11 cellular contexts compared by ENCODE assay signal in genomic region chr6:90187437-90188049, GRCh38.
DNase-seq lines count a peak whose midpoint lies in the region; ATAC-seq and TF ChIP-seq lines count a peak whose summit lies in the region.
"Had no signal": no experiment of that assay in that cellular context is flagged by ENCODE, and none has a peak within 500 bp of the region (broad histone marks: within the 10 kb centered on the region; RNA-seq: fewer than 3 reads in every experiment).

No MANE protein-coding gene starts in this region.

- H3K27ac Mint-ChIP-seq in MCF 10A (ENCODE audit: low read depth, unreplicated experiment) (peak overlapping the region; percentile 60), type B pancreatic cell (peak overlapping the region; percentile 18)
- H3K27ac Mint-ChIP-seq in activated T-cell treated with anti-CD3 and anti-CD28 coated beads, Interleukin-2, amount 50 U/mL, for 72 hours = peak overlapping the region; percentile 92

- H3K4me1 ChIP-seq in breast epithelium (no peaks in the 10 kb centered on the region), lower lobe of right lung (peaks cover 50% of the 10 kb centered on the region), adrenal gland (replicated peaks in 1 of 2) (no peaks in the 10 kb centered on the region)

- 79 to 85% (median 82%) methylated on average over 8 of the region's 8 CpGs for WGBS in adrenal gland, 4 donors

- H3K36me3 ChIP-seq in breast epithelium (no peaks in the 10 kb centered on the region), lower lobe of right lung (no peaks in the 10 kb centered on the region), adrenal gland (replicated peaks in 1 of 2) (no peaks in the 10 kb centered on the region)

- peaks cover 21% of the 10 kb centered on the region for H3K4me1 Mint-ChIP-seq in MCF 10A (ENCODE audit: insufficient read depth, unreplicated experiment)
- H3K4me1 Mint-ChIP-seq in activated T-cell treated with anti-CD3 and anti-CD28 coated beads, Interleukin-2, amount 50 U/mL, for 72 hours (ENCODE audit: low read depth) = peaks cover 89% of the 10 kb centered on the region
- peaks cover 42% of the 10 kb centered on the region for H3K4me1 Mint-ChIP-seq in type B pancreatic cell (ENCODE audit: unreplicated experiment)

- ATAC-seq in activated T-cell treated with anti-CD3 and anti-CD28 coated beads, Interleukin-2, amount 50 U/mL, for 72 hours (replicated peaks in 1 of 2) = peak; percentile 54 to 55
- peak; percentile 15 to 31 for ATAC-seq in lower lobe of right lung

- intact Hi-C loops in MCF 10A (cut with micrococcal nuclease) = loop anchor here (5.0 kb wide), 1 partner anchor 100 kb away; no protein-coding TSS in a partner anchor
- intact Hi-C loops in breast epithelium (cut with DNase I; ENCODE audit: low total_unique reads) = no loop called here
- intact Hi-C loops in lower lobe of right lung (cut with DNase I) = no loop called here
- intact Hi-C loops in adrenal gland (cut with DNase I) = no loop called here

- no peak for TF ChIP-seq CTCF in MCF 10A (IDR thresholded peaks at IDR 0.05; ENCODE audit: unreplicated experiment)
- no peak for TF ChIP-seq CTCF in breast epithelium (IDR thresholded peaks at IDR 0.05)
- TF ChIP-seq CTCF in lower lobe of right lung (IDR thresholded peaks at IDR 0.05) = no peak
- no peak for TF ChIP-seq CTCF in type B pancreatic cell (conservative IDR thresholded peaks at IDR 0.05)
- no peak for TF ChIP-seq CTCF in adrenal gland (IDR thresholded peaks at IDR 0.05)

- TF ChIP-seq POLR2A in breast epithelium (IDR thresholded peaks at IDR 0.05) (no peak), adrenal gland (IDR thresholded peaks at IDR 0.05) (no peak)

- H3K27ac ChIP-seq in breast epithelium = no peak overlapping the region
- H3K27ac ChIP-seq in lower lobe of right lung = peak overlapping the region; percentile 42
- no peak overlapping the region for H3K27ac ChIP-seq in adrenal gland
- H3K27ac ChIP-seq: BLaER1 had no signal

- DNase-seq in MCF 10A (ENCODE audit: unreplicated experiment) (no peak), breast epithelium (ENCODE audit: low spot score in 2 of 2) (no peak), lower lobe of right lung (no peak), type B pancreatic cell (ENCODE audit: extremely low spot score, unreplicated experiment) (no peak), CD1c-positive myeloid dendritic cell (ENCODE audit: extremely low spot score) (no peak), SIG-M5 (lab: John Stamatoyannopoulos, UW) (no peak), adrenal gland (no peak)
- DNase-seq in activated T-cell treated with anti-CD3 and anti-CD28 coated beads, Interleukin-2, amount 50 U/mL, for 72 hours = peak in 1 of 2 donors; percentile 16
- DNase-seq: kidney, posterior cingulate gyrus had no signal

- H3K27me3 Mint-ChIP-seq in MCF 10A (ENCODE audit: insufficient read depth, unreplicated experiment) (no peaks in the 10 kb centered on the region), type B pancreatic cell (no peaks in the 10 kb centered on the region)
- no peaks in the 10 kb centered on the region for H3K27me3 Mint-ChIP-seq in activated T-cell treated with anti-CD3 and anti-CD28 coated beads, Interleukin-2, amount 50 U/mL, for 72 hours (ENCODE audit: low read depth)

- H3K4me3 ChIP-seq in breast epithelium (no peak overlapping the region), lower lobe of right lung (no peak overlapping the region), adrenal gland (no peak overlapping the region)
- H3K4me3 ChIP-seq: BLaER1 had no signal

- POLR2A ChIA-PET in MCF 10A (lab: Yijun Ruan, JAX) = interaction anchor here (0.6 to 3.1 kb wide), 2 partner anchors 30 to 51 kb away, joined by 3 to 14 read pairs; no protein-coding TSS in a partner anchor

- BruUV-seq in MCF 10A (replicated peaks; lab: Mats Ljungman, UMichigan) = no TSS peak

- H3K27me3 ChIP-seq in breast epithelium (no peaks in the 10 kb centered on the region), lower lobe of right lung (ENCODE audit: low read depth) (no peaks in the 10 kb centered on the region), adrenal gland (no peaks in the 10 kb centered on the region)
- H3K27me3 ChIP-seq: BLaER1 had no signal

- CTCF ChIA-PET in MCF 10A (lab: Yijun Ruan, JAX) = no interaction called here

- H3K9me3 Mint-ChIP-seq in MCF 10A (ENCODE audit: unreplicated experiment) = no peaks in the 10 kb centered on the region
- peaks cover 0 to 4% of the 10 kb centered on the region in 2 donors for H3K9me3 Mint-ChIP-seq in activated T-cell treated with anti-CD3 and anti-CD28 coated beads, Interleukin-2, amount 50 U/mL, for 72 hours
- no peaks in the 10 kb centered on the region for H3K9me3 Mint-ChIP-seq in type B pancreatic cell

- H3K9me3 ChIP-seq in breast epithelium (no peaks in the 10 kb centered on the region), lower lobe of right lung (no peaks in the 10 kb centered on the region), adrenal gland (replicated peaks in 1 of 3) (no peaks in the 10 kb centered on the region)
- H3K9me3 ChIP-seq: BLaER1 had no signal

- H3K36me3 Mint-ChIP-seq in MCF 10A (ENCODE audit: insufficient read depth, unreplicated experiment) (no peaks in the 10 kb centered on the region), type B pancreatic cell (no peaks in the 10 kb centered on the region)
- H3K36me3 Mint-ChIP-seq in activated T-cell treated with anti-CD3 and anti-CD28 coated beads, Interleukin-2, amount 50 U/mL, for 72 hours (ENCODE audit: insufficient read depth in 2 of 2) = peaks cover 3 to 8% of the 10 kb centered on the region in 2 donors

- H3K4me3 Mint-ChIP-seq in MCF 10A (ENCODE audit: unreplicated experiment) (no peak overlapping the region), type B pancreatic cell (no peak overlapping the region)
- H3K4me3 Mint-ChIP-seq in activated T-cell treated with anti-CD3 and anti-CD28 coated beads, Interleukin-2, amount 50 U/mL, for 72 hours = peak overlapping the region; percentile 83 to 91

Comparison
In these comparisons a context has a peak if more than half of its experiments do, and no peak if none do; other contexts are left out.
1. H3K27ac Mint-ChIP-seq: peak in every context shown above with its lines; median percentile 92 in activated T-cell treated with anti-CD3 and anti-CD28 coated beads, Interleukin-2, amount 50 U/mL, for 72 hours; 60 in MCF 10A; 18 in type B pancreatic cell.
2. H3K4me3 Mint-ChIP-seq: peak in activated T-cell treated with anti-CD3 and anti-CD28 coated beads, Interleukin-2, amount 50 U/mL, for 72 hours (2 of 2); none in MCF 10A (single experiment) and type B pancreatic cell (single experiment).